8 cellular contexts compared by ENCODE assay signal in genomic region chr13:46168341-46168740, GRCh38. TPM values are rescaled to one million over a fixed set of nuclear protein-coding genes. Genes with fewer than 3 reads are reported as not detected.
DNase-seq lines count a peak whose midpoint lies in the region; ATAC-seq lines count a peak whose summit lies in the region.

No MANE protein-coding gene starts in this region.

- H3K9me3 Mint-ChIP-seq in naive B cell: no peaks in the 10 kb centered on the region

- peak; percentile 44 for DNase-seq in activated T-cell treated with anti-CD3 and anti-CD28 coated beads, Interleukin-2, amount 50 U/mL, for 1 hour
- no peak for DNase-seq in naive B cell
- no peak for DNase-seq in globus pallidus (ENCODE audit: low spot score)
- no peak for DNase-seq in RKO (ENCODE audit: low spot score)

- ATAC-seq in GM18498 (IDR thresholded peaks at IDR 0.05; ENCODE audit: unreplicated experiment) (peak; percentile 30), HG03565 (IDR thresholded peaks at IDR 0.05; ENCODE audit: unreplicated experiment) (peak; percentile 27), naive B cell (ENCODE audit: low read depth in 2 of 2) (peak; percentile 59 to 62), HG03280 (IDR thresholded peaks at IDR 0.05; ENCODE audit: unreplicated experiment) (no peak), HG03571 (IDR thresholded peaks at IDR 0.05; ENCODE audit: unreplicated experiment) (no peak)

- H3K4me1 Mint-ChIP-seq in naive B cell: peaks cover 86 to 98% (median 93%) of the 10 kb centered on the region in 3 donors

- no peaks in the 10 kb centered on the region for H3K27me3 Mint-ChIP-seq in naive B cell

- H3K4me3 Mint-ChIP-seq in naive B cell: peak overlapping the region; percentile 15 to 93 (median 65)

- peak overlapping the region; percentile 41 to 97 (median 80) for H3K27ac Mint-ChIP-seq in naive B cell

- peaks cover 18 to 23% of the 10 kb centered on the region in 2 donors for H3K36me3 Mint-ChIP-seq in naive B cell

RNA-seq across cellular contexts. Expression of gene LCP1, which starts 13.6 kb away (rescaled TPM):
- polyA plus RNA-seq in naive B cell (ENCODE audit: low read depth in 6 of 6): 1,000 to 10,000 TPM in 1 of 6 donors, 100 to 1,000 TPM in 5; 701 to 1,116 (median 814) TPM

RNA-seq across cellular contexts. Expression of gene LRRC63, which starts 43.4 kb away (rescaled TPM):
- not detected for polyA plus RNA-seq in naive B cell (ENCODE audit: low read depth in 6 of 6)

Comparison
In these comparisons a context has a peak if more than half of its experiments do, and no peak if none do; other contexts are left out.
1. ATAC-seq: peak in GM18498 (single experiment), HG03565 (single experiment) and naive B cell (2 of 2); none in HG03280 (single experiment) and HG03571 (single experiment).